ENCODE assay signal across 8 cellular contexts in the genomic region with DNA sequence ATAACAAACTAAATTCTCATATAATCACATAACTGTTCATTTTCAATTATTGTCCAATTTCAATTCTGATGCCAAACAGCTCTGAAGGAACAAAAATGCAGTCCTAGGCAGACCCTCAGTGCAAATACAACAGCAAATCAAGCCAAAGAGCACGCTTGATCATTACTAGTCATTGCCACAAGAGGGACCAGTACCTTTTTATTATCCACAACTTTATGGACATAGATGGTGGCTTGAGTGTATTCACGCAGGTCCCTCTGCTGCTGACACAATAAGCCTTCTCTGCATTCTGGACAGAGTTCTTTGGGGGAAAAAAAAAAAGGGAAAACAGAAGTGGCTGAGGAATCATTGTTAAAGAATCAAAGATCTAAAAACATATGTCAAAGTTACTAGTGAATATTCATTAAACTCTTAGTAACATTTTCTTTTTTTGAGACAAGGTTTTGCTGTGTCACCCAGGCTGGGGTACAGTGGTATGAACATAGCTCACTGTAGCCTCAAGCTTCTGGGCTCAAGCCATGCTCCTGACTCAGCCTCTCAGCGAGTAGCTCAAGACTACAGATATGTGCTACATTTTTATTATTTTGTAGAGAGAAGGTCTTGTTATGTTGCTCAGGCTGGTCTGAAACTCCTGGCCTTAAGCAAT. TPM values are rescaled to one million over a fixed set of nuclear protein-coding genes. Genes with fewer than 3 reads are reported as not detected.
A peak's percentile ranks its signal among the peaks of the same experiment; 100 is the strongest.
DNase-seq lines count a peak whose midpoint lies in the region; ATAC-seq, FAIRE-seq and TF ChIP-seq lines count a peak whose summit lies in the region.

No MANE protein-coding gene starts in this region.

- H3K27me3 ChIP-seq in BJ (ENCODE audit: control insufficient read depth, insufficient read depth, low read length) (no peaks in the 10 kb centered on the region), PC-9 (ENCODE audit: insufficient read depth, low read depth) (no peaks in the 10 kb centered on the region), spleen (replicated peaks in 1 of 7) (no peaks in the 10 kb centered on the region), aorta (ENCODE audit: control insufficient read depth in 1 of 2, insufficient read depth in 2 of 2, low read length in 1 of 2) (no peaks in the 10 kb centered on the region), upper lobe of left lung (no peaks in the 10 kb centered on the region)

- CTCF ChIA-PET in BJ (lab: Yijun Ruan, JAX) = interaction anchor here (0.6 to 3.0 kb wide), 10 partner anchors 9 to 352 kb away, joined by 3 to 12 read pairs (median 4); no protein-coding TSS in a partner anchor
- CTCF ChIA-PET in PC-9 (lab: Charles Lee) = interaction anchor here (0.7 kb wide), 2 partner anchors 219 to 315 kb away, joined by 3 to 4 read pairs; no protein-coding TSS in a partner anchor

- H3K79me2 ChIP-seq in PC-9 (ENCODE audit: low read depth) = no peaks in the 10 kb centered on the region

- H3K4me2 ChIP-seq in PC-9 = no peak overlapping the region

- BruUV-seq in PC-9 (replicated peaks; lab: Mats Ljungman, UMichigan) = no TSS peak

- peak; percentile 40 for FAIRE-seq in GM19239 (lab: Jason Lieb, UNC)

- no peak for TF ChIP-seq EP300 in upper lobe of left lung (IDR thresholded peaks at IDR 0.05)

- H2AFZ ChIP-seq in PC-9 = no peak overlapping the region

- 69 to 83% (median 74%) methylated on average over 3 of the region's 3 CpGs for WGBS in spleen, 5 donors
- 50 to 54% methylated on average over 3 of the region's 3 CpGs for WGBS in aorta, 2 donors
- WGBS in upper lobe of left lung, 2 donors = 78 to 83% methylated on average over 3 of the region's 3 CpGs

- POLR2A ChIA-PET in BJ (lab: Charles Lee) (no interaction called here), PC-9 (lab: Charles Lee; ENCODE audit: unreplicated experiment) (interaction anchor here (0.6 kb wide), 1 partner anchor 36 kb away, joined by 3 read pairs; no protein-coding TSS in a partner anchor)

- H4K20me1 ChIP-seq in PC-9 (ENCODE audit: insufficient read depth) = no peaks in the 10 kb centered on the region

- H3K4me1 ChIP-seq in PC-9 (replicated peaks; ENCODE audit: insufficient read depth) (no peaks in the 10 kb centered on the region), spleen (peaks cover 0 to 36% (median 6%) of the 10 kb centered on the region in 6 donors), aorta (ENCODE audit: control insufficient read depth in 1 of 2, insufficient read depth in 2 of 2, low read length in 2 of 2) (no peaks in the 10 kb centered on the region), upper lobe of left lung (peaks cover 0 to 6% (median 0%) of the 10 kb centered on the region in 4 donors)

- peak; percentile 57 for TF ChIP-seq CTCF in BJ (IDR thresholded peaks at IDR 0.05; ENCODE audit: insufficient read depth, low read depth, low read length)
- peak; percentile 62 for TF ChIP-seq CTCF in PC-9 (conservative IDR thresholded peaks at IDR 0.05)
- peak; percentile 48 for TF ChIP-seq CTCF in fibroblast of mammary gland (conservative IDR thresholded peaks at IDR 0.05; ENCODE audit: control insufficient read depth, insufficient read depth, low read depth, low read length)
- peak in 7 of 11 experiments; percentile 16 to 41 (median 33) for TF ChIP-seq CTCF in spleen (IDR thresholded peaks at IDR 0.05 in 8 of 11, conservative IDR thresholded peaks at IDR 0.05 in 3 of 11)
- peak in 2 of 6 experiments; percentile 25 to 31 for TF ChIP-seq CTCF in upper lobe of left lung (IDR thresholded peaks at IDR 0.05)

- no peaks in the 10 kb centered on the region for H3F3A ChIP-seq in PC-9 (ENCODE audit: insufficient read depth, low read depth)

- ATAC-seq in aorta (ENCODE audit: low FRiP score) (no peak), GM21723 (IDR thresholded peaks at IDR 0.05; ENCODE audit: unreplicated experiment) (no peak), upper lobe of left lung (ENCODE audit: low FRiP score in 2 of 2) (no peak)

- H3K27ac ChIP-seq in PC-9 (0 out of 2 replicates have a peak overlapping the region, but pooled peaks have one; percentile 4), spleen (no peak overlapping the region), aorta (ENCODE audit: low read depth in 1 of 2, low read length in 2 of 2) (no peak overlapping the region), upper lobe of left lung (no peak overlapping the region)

- intact Hi-C loops in PC-9 (cut with micrococcal nuclease; ENCODE audit: unreplicated experiment) = loop anchor here (5.0 kb wide), 2 partner anchors 39 to 114 kb away; no protein-coding TSS in a partner anchor
- intact Hi-C loops in spleen (cut with DNase I; ENCODE audit: low total_unique reads) = no loop called here
- intact Hi-C loops in aorta (cut with DNase I) = no loop called here

- no peaks in the 10 kb centered on the region for H3K9me3 ChIP-seq in PC-9 (ENCODE audit: insufficient read depth, low read depth)
- no peaks in the 10 kb centered on the region for H3K9me3 ChIP-seq in spleen
- H3K9me3 ChIP-seq in aorta (ENCODE audit: control insufficient read depth, low read length) = no peaks in the 10 kb centered on the region
- H3K9me3 ChIP-seq in upper lobe of left lung = no peaks in the 10 kb centered on the region

- H3K4me3 ChIP-seq in BJ (ENCODE audit: low read depth, low read length) (no peak overlapping the region), PC-9 (no peak overlapping the region), fibroblast of mammary gland (ENCODE audit: control insufficient read depth, low read depth, low read length) (no peak overlapping the region), spleen (no peak overlapping the region), aorta (ENCODE audit: low read length in 2 of 2) (no peak overlapping the region), upper lobe of left lung (no peak overlapping the region)

- no peaks in the 10 kb centered on the region for H3K9me2 ChIP-seq in PC-9 (ENCODE audit: insufficient read depth)

- peaks cover 10% of the 10 kb centered on the region for H3K36me3 ChIP-seq in BJ (ENCODE audit: control insufficient read depth, insufficient read depth, low read length)
- no peaks in the 10 kb centered on the region for H3K36me3 ChIP-seq in PC-9 (ENCODE audit: low read depth)
- H3K36me3 ChIP-seq in spleen = peaks cover 0 to 98% (median 73%) of the 10 kb centered on the region in 6 donors
- peaks cover 6 to 10% of the 10 kb centered on the region in 2 donors for H3K36me3 ChIP-seq in aorta (ENCODE audit: control insufficient read depth in 1 of 2, insufficient read depth in 2 of 2, low read length in 1 of 2)
- H3K36me3 ChIP-seq in upper lobe of left lung = peaks cover 13 to 93% (median 34%) of the 10 kb centered on the region in 4 donors

- DNase-seq in BJ (ENCODE audit: low read depth) = peak; percentile 70
- no peak for DNase-seq in GM19239 (ENCODE audit: insufficient read length, low spot score)
- DNase-seq in PC-9 = no peak
- DNase-seq in fibroblast of mammary gland (ENCODE audit: low read depth) = peak; percentile 74
- DNase-seq in spleen = no peak
- no peak for DNase-seq in aorta
- no peak for DNase-seq in upper lobe of left lung

- no peak for TF ChIP-seq POLR2A in spleen (IDR thresholded peaks at IDR 0.05)
- TF ChIP-seq POLR2A in upper lobe of left lung (IDR thresholded peaks at IDR 0.05) = no peak

RNA-seq across cellular contexts. Expression of a gene that starts 34.3 kb away (rescaled TPM):
- polyA plus RNA-seq in BJ (2011; rRNA removed) (0.16 and 0.31 TPM in 2 replicates), spleen (under 1 TPM; 0.30 to 0.67 (median 0.41) TPM), aorta (1 to 10 TPM in 1 of 2 donors, under 1 TPM in 1; 0.33 to 4.9 TPM)
- polyA minus RNA-seq in BJ (2011; rRNA and poly(A)+ RNA removed) = 0.19 TPM in 1 of 2 replicates, not detected in the other
- total RNA-seq in PC-9 (2021) (22.7 and 30.2 TPM in 2 replicates), spleen (10 to 100 TPM in 1 of 7 donors, 1 to 10 TPM in 4, under 1 TPM in 2; 0.69 to 12.1 (median 1.0) TPM), aorta (under 1 TPM; 0.58 to 0.84 TPM), upper lobe of left lung (10 to 100 TPM; 26.9 to 65.2 (median 36.7) TPM)

Comparison
In these comparisons a context has a peak if more than half of its experiments do, and no peak if none do; other contexts are left out.
1. DNase-seq: peak in BJ (single experiment) and fibroblast of mammary gland (single experiment); none in GM19239 (single experiment), PC-9 (0 of 2), spleen (single experiment), aorta (0 of 2) and upper lobe of left lung (0 of 2).